9 cellular contexts compared by ENCODE assay signal in the genomic region with DNA sequence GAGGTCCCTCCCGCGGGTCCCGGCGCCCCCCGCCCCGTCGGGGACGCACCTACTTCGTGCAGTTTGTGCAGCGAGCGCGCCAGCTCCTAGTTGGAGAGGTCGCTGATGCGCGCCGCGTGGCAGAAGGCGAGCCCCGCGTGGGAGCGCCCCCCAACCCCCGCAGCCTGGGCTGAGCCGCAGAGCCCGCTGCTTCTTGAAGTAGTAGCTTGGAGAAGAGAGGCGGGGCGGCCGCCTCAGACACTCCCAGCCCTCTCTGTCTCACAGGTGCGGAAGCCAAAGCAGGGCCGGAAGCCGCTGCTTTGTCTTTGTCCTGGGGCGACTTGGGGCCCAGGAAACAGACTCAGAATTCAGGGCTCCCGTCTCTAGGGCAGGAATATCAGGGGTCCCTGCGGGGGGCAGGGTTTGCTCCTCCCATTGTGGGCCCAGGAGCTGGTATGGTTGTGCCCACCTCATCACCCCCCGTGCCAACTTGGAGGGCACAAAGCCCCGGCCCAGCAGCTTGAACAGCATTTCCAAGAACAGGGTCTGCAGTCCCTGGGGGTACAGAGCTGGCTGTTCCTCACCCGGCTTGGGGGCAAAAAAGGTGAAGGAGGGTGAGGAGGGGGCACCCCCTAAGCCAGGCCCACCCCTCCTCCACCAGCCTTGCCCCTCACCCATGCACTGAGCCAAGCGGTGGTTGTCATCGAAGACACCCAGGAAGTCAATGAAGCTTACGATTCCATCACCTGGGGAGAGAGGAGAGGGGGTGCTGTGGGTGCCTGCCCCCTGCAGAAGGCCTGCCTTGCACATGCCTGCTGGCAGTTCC. TPM values are rescaled to one million over a fixed set of nuclear protein-coding genes. Genes with fewer than 3 reads are reported as not detected.
DNase-seq lines count a peak whose midpoint lies in the region; ATAC-seq, FAIRE-seq and TF ChIP-seq lines count a peak whose summit lies in the region.
"Had no signal": no experiment of that assay in that cellular context is flagged by ENCODE, and none has a peak within 500 bp of the region (broad histone marks: within the 10 kb centered on the region; RNA-seq: fewer than 3 reads in every experiment).

No MANE protein-coding gene starts in this region.

- 8 to 16% methylated on average over 26 to 39 of the region's 39 CpGs for WGBS in pancreas, 2 donors

- H3K27me3 ChIP-seq in pancreas = no peaks in the 10 kb centered on the region

- FAIRE-seq in GM18507 (lab: Jason Lieb, UNC) (peak; percentile 72), pancreas (lab: Jason Lieb, UNC) (no peak)

- TF ChIP-seq CTCF in fibroblast of mammary gland (conservative IDR thresholded peaks at IDR 0.05; ENCODE audit: control insufficient read depth, insufficient read depth, low read depth, low read length) = no peak
- no peak for TF ChIP-seq CTCF in pancreas (IDR thresholded peaks at IDR 0.05)

- peak overlapping the region; percentile 47 for H3K4me3 ChIP-seq in fibroblast of mammary gland (ENCODE audit: control insufficient read depth, low read depth, low read length)
- H3K4me3 ChIP-seq in pancreas = peak overlapping the region; percentile 59 to 94 (median 82)

- peak overlapping the region; percentile 59 to 79 (median 69) for H3K27ac ChIP-seq in pancreas

- no peaks in the 10 kb centered on the region for H3K36me3 ChIP-seq in pancreas

- ATAC-seq in HG02763 (IDR thresholded peaks at IDR 0.05; ENCODE audit: unreplicated experiment) (peak; percentile 56), pancreas (peak; percentile 56 to 72 (median 66)), HG03097 (IDR thresholded peaks at IDR 0.05; ENCODE audit: low FRiP score, unreplicated experiment) (no peak)

- DNase-seq in GM18507 (ENCODE audit: extremely low spot score, insufficient read length, low read depth) (peak; percentile 84), NCI-H2227 (lab: John Stamatoyannopoulos, UW; ENCODE audit: unreplicated experiment) (peak; percentile 74), activated T-cell treated with anti-CD3 and anti-CD28 coated beads for 48 hours (ENCODE audit: low read depth) (peak; percentile 71), fibroblast of mammary gland (ENCODE audit: low read depth) (no peak), pancreas (peak in 4 of 6 donors; percentile 54 to 84 (median 61)), amniotic stem cell (lab: John Stamatoyannopoulos, UW) (no peak)

- intact Hi-C loops in pancreas (cut with DNase I) = no loop called here

- H3K9me3 ChIP-seq in pancreas = no peaks in the 10 kb centered on the region

- H3K4me1 ChIP-seq in pancreas = peaks cover 0 to 10% (median 4%) of the 10 kb centered on the region in 3 donors

RNA-seq across cellular contexts. Expression of gene SPATA32, which starts 13.6 kb away (rescaled TPM):
- under 1 TPM in 2 of 6 donors, not detected in 4; 0.12 to 0.14 TPM for total RNA-seq in pancreas
- under 1 TPM; 0.07 to 0.19 TPM for polyA plus RNA-seq in pancreas
- total RNA-seq: glomerular endothelial cell had no signal

RNA-seq across cellular contexts. Expression of gene FMNL1, which starts 26.6 kb away (rescaled TPM):
- total RNA-seq in pancreas = 10 to 100 TPM in 2 of 6 donors, 1 to 10 TPM in 4; 1.9 to 22.1 (median 4.6) TPM
- 1 to 10 TPM; 5.2 to 7.0 TPM for polyA plus RNA-seq in pancreas

Comparison
In these comparisons a context has a peak if more than half of its experiments do, and no peak if none do; other contexts are left out.
1. DNase-seq: peak in GM18507 (single experiment), NCI-H2227 (single experiment), activated T-cell treated with anti-CD3 and anti-CD28 coated beads for 48 hours (single experiment) and pancreas (4 of 6); none in fibroblast of mammary gland (single experiment) and amniotic stem cell (single experiment).